In genomic region chr6:6438286-6438685, GRCh38 we compare ENCODE assay signal across 20 cellular contexts.
DNase-seq lines count a peak whose midpoint lies in the region; ATAC-seq and TF ChIP-seq lines count a peak whose summit lies in the region.
"Had no signal": no experiment of that assay in that cellular context is flagged by ENCODE, and none has a peak within 500 bp of the region (broad histone marks: within the 10 kb centered on the region; RNA-seq: fewer than 3 reads in every experiment).

No MANE protein-coding gene starts in this region.

- no peaks in the 10 kb centered on the region for H3K79me2 ChIP-seq in mammary epithelial cell (ENCODE audit: insufficient read depth, low read length)

- H3K27ac ChIP-seq in RWPE1 = no peak overlapping the region
- no peak overlapping the region for H3K27ac ChIP-seq in mammary epithelial cell (ENCODE audit: insufficient read depth, low read depth, low read length)
- H3K27ac ChIP-seq in foreskin keratinocyte = no peak overlapping the region
- H3K27ac ChIP-seq: KMS-11 had no signal

- CTCF ChIA-PET in RWPE1 (lab: Yijun Ruan, JAX) = no interaction called here
- CTCF ChIA-PET in mammary epithelial cell (lab: Charles Lee; ENCODE audit: low non-redundant PET) = no interaction called here

- no peaks in the 10 kb centered on the region for H3K36me3 Mint-ChIP-seq in endothelial cell (ENCODE audit: low read depth, unreplicated experiment)

- H3K4me2 ChIP-seq in mammary epithelial cell (ENCODE audit: insufficient read depth, low read depth, low read length) = peak overlapping the region; percentile 43
- H3K4me2 ChIP-seq: KMS-11, SK-N-SH had no signal

- H3K27me3 ChIP-seq in mammary epithelial cell (ENCODE audit: insufficient read depth, low read length) = no peaks in the 10 kb centered on the region
- H3K27me3 ChIP-seq in foreskin keratinocyte = no peaks in the 10 kb centered on the region
- H3K27me3 ChIP-seq: BE2C had no signal

- in situ Hi-C loops in mammary epithelial cell (cut with MboI; ENCODE audit: low sequenced_read_pairs in 2 of 2) = no loop called here

- H3K27ac Mint-ChIP-seq in endothelial cell (ENCODE audit: unreplicated experiment) = no peak overlapping the region

- WGBS in mammary epithelial cell (ENCODE audit: low coverage, missing lambda C conversion rate) = 62% methylated on average over 2 of the region's 2 CpGs

- H3K9me3 ChIP-seq in mammary epithelial cell (replicated peaks; ENCODE audit: insufficient read depth, low read length) = no peaks in the 10 kb centered on the region
- H3K9me3 ChIP-seq: BE2C, SK-N-SH had no signal

- no peaks in the 10 kb centered on the region for H3K9me3 Mint-ChIP-seq in endothelial cell (ENCODE audit: unreplicated experiment)

- DNase-seq in RWPE1 (ENCODE audit: low spot score) (peak; percentile 26), mammary epithelial cell (peak; percentile 61), foreskin keratinocyte (peak; percentile 47 to 72), putamen (ENCODE audit: low spot score) (peak; percentile 60), endothelial cell (ENCODE audit: low spot score) (no peak), HK-2 (ENCODE audit: unreplicated experiment) (no peak), SW 1271 (lab: John Stamatoyannopoulos, UW) (no peak)
- DNase-seq: BE2C, DMS79, IMR-90, MV-4-11, NCI-H1105 treated with DMSO at 0.1 percent for 48 hours, NCI-H1694, NCI-H2081, NCI-H446, NCI-H526 treated with DMSO at 0.1 percent for 48 hours, SIG-M5, SK-N-SH had no signal

- no peak overlapping the region for H3K9ac ChIP-seq in mammary epithelial cell (ENCODE audit: insufficient read depth, low read length)
- H3K9ac ChIP-seq: KMS-11, SK-N-SH had no signal

- no TSS peak for BruUV-seq in mammary epithelial cell (replicated peaks; lab: Mats Ljungman, UMichigan)

- dilution Hi-C loops in mammary epithelial cell (cut with HindIII; ENCODE audit: low sequenced_read_pairs) = no loop called here

- H2AFZ ChIP-seq in mammary epithelial cell (ENCODE audit: low read depth, low read length) = no peak overlapping the region

- H3K4me3 Mint-ChIP-seq in endothelial cell (ENCODE audit: unreplicated experiment) = no peak overlapping the region

- ATAC-seq in foreskin keratinocyte (peak; percentile 56), HG03159 (IDR thresholded peaks at IDR 0.05; ENCODE audit: unreplicated experiment) (no peak)

- no peaks in the 10 kb centered on the region for H3K4me1 Mint-ChIP-seq in endothelial cell (ENCODE audit: unreplicated experiment)

- POLR2A ChIA-PET in RWPE1 (lab: Yijun Ruan, JAX; ENCODE audit: low non-redundant PET) = no interaction called here

- H3K4me3 ChIP-seq in mammary epithelial cell (replicated peaks in 1 of 3; ENCODE audit: insufficient read depth in 1 of 3, low read depth in 2 of 3, low read length in 3 of 3) = no peak overlapping the region

- intact Hi-C loops in mammary epithelial cell (cut with micrococcal nuclease) = loop anchor here (1.0 kb wide), 1 partner anchor 29 kb away; no protein-coding TSS in a partner anchor

- H3K36me3 ChIP-seq in mammary epithelial cell (ENCODE audit: insufficient read depth, low read length) = no peaks in the 10 kb centered on the region
- H3K36me3 ChIP-seq: BE2C had no signal

- H4K20me1 ChIP-seq in mammary epithelial cell (ENCODE audit: insufficient read depth, low read length) = no peaks in the 10 kb centered on the region

- H3K4me1 ChIP-seq in mammary epithelial cell (ENCODE audit: insufficient read depth, low read length) (peaks cover 23% of the 10 kb centered on the region), foreskin keratinocyte (no peaks in the 10 kb centered on the region)
- H3K4me1 ChIP-seq: BE2C had no signal

- no peaks in the 10 kb centered on the region for H3K27me3 Mint-ChIP-seq in endothelial cell (ENCODE audit: unreplicated experiment)

- TF ChIP-seq CTCF in RWPE1 (conservative IDR thresholded peaks at IDR 0.05; ENCODE audit: low read depth) (no peak), mammary epithelial cell (conservative IDR thresholded peaks at IDR 0.05 in 1 of 2, IDR thresholded peaks at IDR 0.05 in 1 of 2; ENCODE audit: extremely low read depth in 1 of 2, insufficient read depth in 1 of 2, low read depth in 1 of 2, low read length in 2 of 2) (no peak), foreskin keratinocyte (conservative IDR thresholded peaks at IDR 0.05) (no peak), endothelial cell (IDR thresholded peaks at IDR 0.05; ENCODE audit: unreplicated experiment) (no peak)

Comparison
In these comparisons a context has a peak if more than half of its experiments do, and no peak if none do; other contexts are left out.
1. DNase-seq: peak in RWPE1 (single experiment), mammary epithelial cell (single experiment), foreskin keratinocyte (2 of 2) and putamen (single experiment); none in endothelial cell (single experiment), HK-2 (single experiment) and SW 1271 (0 of 2).